Comparison of ENCODE assay signal across 2 cellular contexts in the genomic region with DNA sequence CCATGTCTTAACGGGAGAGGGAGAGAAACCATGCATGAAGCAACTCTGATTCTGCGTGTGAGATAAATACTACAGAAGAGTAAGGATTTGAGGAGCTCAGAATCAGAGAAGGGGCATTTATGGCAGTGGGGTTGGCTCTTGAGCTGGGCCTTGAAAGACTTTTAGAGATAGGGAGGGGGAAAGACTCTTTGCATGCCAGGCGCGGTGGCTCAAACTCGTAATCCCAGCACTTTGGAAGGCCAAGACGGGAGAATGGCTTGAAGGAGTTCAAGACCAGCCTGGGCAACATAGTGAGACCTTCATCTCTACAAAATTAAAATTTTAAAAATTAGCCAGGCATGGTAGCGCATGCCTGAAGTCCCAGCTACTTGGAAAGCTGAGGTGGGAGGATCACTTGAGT.
TF ChIP-seq lines count a peak whose summit lies in the region.

No MANE protein-coding gene starts in this region.

TF ChIP-seq in IMR-90, 13 proteins besides CTCF, POLR2A, EP300 and RAD21 (continued from another document):
- TF ChIP-seq, protein P1, sequence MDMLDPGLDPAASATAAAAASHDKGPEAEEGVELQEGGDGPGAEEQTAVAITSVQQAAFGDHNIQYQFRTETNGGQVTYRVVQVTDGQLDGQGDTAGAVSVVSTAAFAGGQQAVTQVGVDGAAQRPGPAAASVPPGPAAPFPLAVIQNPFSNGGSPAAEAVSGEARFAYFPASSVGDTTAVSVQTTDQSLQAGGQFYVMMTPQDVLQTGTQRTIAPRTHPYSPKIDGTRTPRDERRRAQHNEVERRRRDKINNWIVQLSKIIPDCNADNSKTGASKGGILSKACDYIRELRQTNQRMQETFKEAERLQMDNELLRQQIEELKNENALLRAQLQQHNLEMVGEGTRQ (IDR thresholded peaks at IDR 0.05; ENCODE audit: low read depth, low read length), result no peak
- TF ChIP-seq, protein P2, sequence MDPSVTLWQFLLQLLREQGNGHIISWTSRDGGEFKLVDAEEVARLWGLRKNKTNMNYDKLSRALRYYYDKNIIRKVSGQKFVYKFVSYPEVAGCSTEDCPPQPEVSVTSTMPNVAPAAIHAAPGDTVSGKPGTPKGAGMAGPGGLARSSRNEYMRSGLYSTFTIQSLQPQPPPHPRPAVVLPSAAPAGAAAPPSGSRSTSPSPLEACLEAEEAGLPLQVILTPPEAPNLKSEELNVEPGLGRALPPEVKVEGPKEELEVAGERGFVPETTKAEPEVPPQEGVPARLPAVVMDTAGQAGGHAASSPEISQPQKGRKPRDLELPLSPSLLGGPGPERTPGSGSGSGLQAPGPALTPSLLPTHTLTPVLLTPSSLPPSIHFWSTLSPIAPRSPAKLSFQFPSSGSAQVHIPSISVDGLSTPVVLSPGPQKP (IDR thresholded peaks at IDR 0.05; ENCODE audit: borderline replicate concordance, low read depth, low read length), result no peak
- no peak for TF ChIP-seq SMC3 (IDR thresholded peaks at IDR 0.05; ENCODE audit: low read depth, low read length)
- TF ChIP-seq NFE2L2 (IDR thresholded peaks at IDR 0.05; ENCODE audit: low read depth, low read length), result no peak
- TF ChIP-seq BHLHE40 (IDR thresholded peaks at IDR 0.05; ENCODE audit: low read depth, low read length), result no peak
- TF ChIP-seq CEBPB (IDR thresholded peaks at IDR 0.05; ENCODE audit: low read depth, low read length), result no peak
- no peak for TF ChIP-seq RFX5 (IDR thresholded peaks at IDR 0.05; ENCODE audit: low read depth, low read length)
- no peak for TF ChIP-seq MXI1 (IDR thresholded peaks at IDR 0.05; ENCODE audit: borderline replicate concordance, low read depth, low read length)
- TF ChIP-seq MAZ (IDR thresholded peaks at IDR 0.05; ENCODE audit: borderline replicate concordance, low read depth, low read length), result no peak
TF ChIP-seq in IMR-90: peak in this region for 0.

TF ChIP-seq in neural cell, 6 proteins besides CTCF, POLR2A, EP300 and RAD21 (continued from another document):
- TF ChIP-seq, protein P3, sequence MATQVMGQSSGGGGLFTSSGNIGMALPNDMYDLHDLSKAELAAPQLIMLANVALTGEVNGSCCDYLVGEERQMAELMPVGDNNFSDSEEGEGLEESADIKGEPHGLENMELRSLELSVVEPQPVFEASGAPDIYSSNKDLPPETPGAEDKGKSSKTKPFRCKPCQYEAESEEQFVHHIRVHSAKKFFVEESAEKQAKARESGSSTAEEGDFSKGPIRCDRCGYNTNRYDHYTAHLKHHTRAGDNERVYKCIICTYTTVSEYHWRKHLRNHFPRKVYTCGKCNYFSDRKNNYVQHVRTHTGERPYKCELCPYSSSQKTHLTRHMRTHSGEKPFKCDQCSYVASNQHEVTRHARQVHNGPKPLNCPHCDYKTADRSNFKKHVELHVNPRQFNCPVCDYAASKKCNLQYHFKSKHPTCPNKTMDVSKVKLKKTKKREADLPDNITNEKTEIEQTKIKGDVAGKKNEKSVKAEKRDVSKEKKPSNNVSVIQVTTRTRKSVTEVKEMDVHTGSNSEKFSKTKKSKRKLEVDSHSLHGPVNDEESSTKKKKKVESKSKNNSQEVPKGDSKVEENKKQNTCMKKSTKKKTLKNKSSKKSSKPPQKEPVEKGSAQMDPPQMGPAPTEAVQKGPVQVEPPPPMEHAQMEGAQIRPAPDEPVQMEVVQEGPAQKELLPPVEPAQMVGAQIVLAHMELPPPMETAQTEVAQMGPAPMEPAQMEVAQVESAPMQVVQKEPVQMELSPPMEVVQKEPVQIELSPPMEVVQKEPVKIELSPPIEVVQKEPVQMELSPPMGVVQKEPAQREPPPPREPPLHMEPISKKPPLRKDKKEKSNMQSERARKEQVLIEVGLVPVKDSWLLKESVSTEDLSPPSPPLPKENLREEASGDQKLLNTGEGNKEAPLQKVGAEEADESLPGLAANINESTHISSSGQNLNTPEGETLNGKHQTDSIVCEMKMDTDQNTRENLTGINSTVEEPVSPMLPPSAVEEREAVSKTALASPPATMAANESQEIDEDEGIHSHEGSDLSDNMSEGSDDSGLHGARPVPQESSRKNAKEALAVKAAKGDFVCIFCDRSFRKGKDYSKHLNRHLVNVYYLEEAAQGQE (IDR thresholded peaks at IDR 0.05; ENCODE audit: borderline replicate concordance), result no peak
- TF ChIP-seq SMC3 (conservative IDR thresholded peaks at IDR 0.05; ENCODE audit: poor library complexity) (no peak), MXI1 (conservative IDR thresholded peaks at IDR 0.05; ENCODE audit: poor library complexity, severe bottlenecking) (no peak), EZH2 (IDR thresholded peaks at IDR 0.05; ENCODE audit: borderline replicate concordance, insufficient read depth, low read length, poor library complexity, severe bottlenecking) (no peak), TAF1 (IDR thresholded peaks at IDR 0.05; ENCODE audit: low read depth) (no peak)
